Comparison of ENCODE assay signal across 25 cellular contexts in the genomic region with DNA sequence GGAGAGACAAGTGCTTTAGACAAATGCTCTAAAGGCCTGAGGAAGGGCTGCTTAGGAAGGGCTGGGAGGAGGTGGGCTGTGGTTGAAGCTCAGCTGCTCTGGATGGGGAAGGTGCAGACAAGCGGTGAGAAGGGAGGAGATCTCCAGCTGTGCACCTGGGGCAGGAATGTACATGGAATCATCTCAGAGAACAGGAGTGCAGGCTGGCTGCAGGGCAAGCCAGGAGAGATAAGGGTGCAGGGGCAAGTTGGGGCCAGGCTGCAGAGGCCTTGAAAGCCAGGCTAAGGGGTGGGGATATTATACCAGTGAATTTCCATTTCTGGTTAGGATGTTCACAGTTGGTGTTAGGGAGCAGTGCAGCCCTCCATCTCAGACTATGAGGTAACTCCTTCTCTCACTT. TPM values are rescaled to one million over a fixed set of nuclear protein-coding genes. Genes with fewer than 3 reads are reported as not detected.
"Had no signal": no experiment of that assay in that cellular context is flagged by ENCODE, and none has a peak within 500 bp of the region (broad histone marks: within the 10 kb centered on the region; RNA-seq: fewer than 3 reads in every experiment).

No MANE protein-coding gene starts in this region.

- H3K4me3 ChIP-seq: K562, SJCRH30 had no signal

- H3K4me3 Mint-ChIP-seq: IgD-negative memory B cell had no signal

- ATAC-seq: K562, Panc1, PC-3, Right ventricle myocardium inferior had no signal

- H3K27ac Mint-ChIP-seq: IgD-negative memory B cell had no signal

- H3K9me3 ChIP-seq: SJCRH30 had no signal

- H3K36me3 ChIP-seq: SJCRH30 had no signal

- H3K36me3 Mint-ChIP-seq: IgD-negative memory B cell had no signal

- H3K4me2 ChIP-seq: KMS-11 had no signal

- DNase-seq: Kasumi-1, MM.1S, NCI-H1092 treated with DMSO at 0.1 percent for 48 hours, NCI-H1436, NCI-H187, NCI-H2029, NCI-H2081 treated with DMSO at 0.1 percent for 48 hours, NCI-H2171, NCI-H226, NCI-H446, NCI-H510A, NCI-H524 treated with DMSO at 0.1 percent for 48 hours, NCI-H69, NCI-H774, PC-3, SHP77 treated with DMSO at 0.1 percent for 48 hours, SJCRH30 had no signal

- H3K27ac ChIP-seq: HL-60, KMS-11, SJCRH30 had no signal

- H3K9ac ChIP-seq: KMS-11 had no signal

- H3K4me1 Mint-ChIP-seq: IgD-negative memory B cell had no signal

RNA-seq across cellular contexts. Expression of a gene that starts 4.2 kb away (rescaled TPM):
- total RNA-seq: K562, M059J, OCI-LY7, PC-3, Right ventricle myocardium inferior, SJCRH30 had no signal
- polyA plus RNA-seq: IgD-negative memory B cell, K562 had no signal
